1 cellular context compared by ENCODE assay signal in the genomic region with DNA sequence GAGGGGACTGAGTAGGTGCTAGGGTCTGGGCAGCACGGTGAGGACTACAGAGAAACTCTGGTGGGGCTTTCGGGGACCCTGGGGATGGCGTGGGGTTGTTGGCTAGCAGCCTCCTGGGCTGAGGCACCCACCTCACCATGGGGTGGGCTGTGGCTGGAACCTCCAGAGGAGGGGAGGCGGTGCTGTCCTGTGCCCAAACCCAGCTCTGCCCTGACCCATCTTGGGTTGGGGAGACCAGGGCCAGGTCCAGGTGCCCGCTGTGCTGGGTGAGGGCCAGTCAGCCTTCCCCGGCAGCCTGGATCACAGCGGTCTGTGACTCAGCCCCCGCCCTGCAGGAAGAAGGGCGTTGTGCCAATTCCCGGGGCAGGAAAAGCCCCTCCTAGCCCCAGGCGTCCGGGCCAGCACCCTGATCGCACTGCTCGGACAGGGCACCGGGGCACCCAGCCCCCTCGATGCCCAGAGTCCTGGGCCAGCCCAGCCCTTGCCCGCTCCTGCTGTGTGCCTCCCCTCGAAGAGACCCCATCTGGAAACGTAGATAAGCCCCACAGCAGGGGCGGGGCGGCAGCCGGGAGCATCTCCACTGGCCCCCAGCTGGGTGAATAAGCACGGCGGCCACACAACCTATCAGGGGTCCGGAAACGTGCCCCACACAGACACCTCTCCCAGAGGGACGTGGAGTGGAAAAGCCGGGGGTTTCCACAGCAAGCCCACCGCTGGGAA.
A peak's percentile ranks its signal among the peaks of the same experiment; 100 is the strongest.
TF ChIP-seq lines count a peak whose summit lies in the region.

No MANE protein-coding gene starts in this region.

TF ChIP-seq in HepG2, 621 proteins besides CTCF, POLR2A, EP300 and RAD21:
- TF ChIP-seq TAF15 (IDR thresholded peaks at IDR 0.05; ENCODE audit: low read depth, low read length, poor library complexity, severe bottlenecking) (peak; percentile 17), RBFOX2 (IDR thresholded peaks at IDR 0.05; ENCODE audit: low read depth, low read length) (peak; percentile 50), ZKSCAN8 (CRISPR knock-in tag; IDR thresholded peaks at IDR 0.05; ENCODE audit: borderline replicate concordance) (no peak), HNRNPL (IDR thresholded peaks at IDR 0.05; ENCODE audit: low read depth, low read length) (peak; percentile 34), CEBPB (IDR thresholded peaks at IDR 0.05; ENCODE audit: borderline replicate concordance, low read depth, low read length) (no peak), ZNF567 (CRISPR knock-in tag; IDR thresholded peaks at IDR 0.05; ENCODE audit: borderline replicate concordance) (no peak), HOXA3 (CRISPR knock-in tag; IDR thresholded peaks at IDR 0.05) (0 out of 2 replicates have a peak, but pooled peaks have one; percentile 8), AGO2 (optimal IDR thresholded peaks at IDR 0.05; ENCODE audit: low read depth, low read length) (peak; percentile 18)
- TF ChIP-seq, protein P1, sequence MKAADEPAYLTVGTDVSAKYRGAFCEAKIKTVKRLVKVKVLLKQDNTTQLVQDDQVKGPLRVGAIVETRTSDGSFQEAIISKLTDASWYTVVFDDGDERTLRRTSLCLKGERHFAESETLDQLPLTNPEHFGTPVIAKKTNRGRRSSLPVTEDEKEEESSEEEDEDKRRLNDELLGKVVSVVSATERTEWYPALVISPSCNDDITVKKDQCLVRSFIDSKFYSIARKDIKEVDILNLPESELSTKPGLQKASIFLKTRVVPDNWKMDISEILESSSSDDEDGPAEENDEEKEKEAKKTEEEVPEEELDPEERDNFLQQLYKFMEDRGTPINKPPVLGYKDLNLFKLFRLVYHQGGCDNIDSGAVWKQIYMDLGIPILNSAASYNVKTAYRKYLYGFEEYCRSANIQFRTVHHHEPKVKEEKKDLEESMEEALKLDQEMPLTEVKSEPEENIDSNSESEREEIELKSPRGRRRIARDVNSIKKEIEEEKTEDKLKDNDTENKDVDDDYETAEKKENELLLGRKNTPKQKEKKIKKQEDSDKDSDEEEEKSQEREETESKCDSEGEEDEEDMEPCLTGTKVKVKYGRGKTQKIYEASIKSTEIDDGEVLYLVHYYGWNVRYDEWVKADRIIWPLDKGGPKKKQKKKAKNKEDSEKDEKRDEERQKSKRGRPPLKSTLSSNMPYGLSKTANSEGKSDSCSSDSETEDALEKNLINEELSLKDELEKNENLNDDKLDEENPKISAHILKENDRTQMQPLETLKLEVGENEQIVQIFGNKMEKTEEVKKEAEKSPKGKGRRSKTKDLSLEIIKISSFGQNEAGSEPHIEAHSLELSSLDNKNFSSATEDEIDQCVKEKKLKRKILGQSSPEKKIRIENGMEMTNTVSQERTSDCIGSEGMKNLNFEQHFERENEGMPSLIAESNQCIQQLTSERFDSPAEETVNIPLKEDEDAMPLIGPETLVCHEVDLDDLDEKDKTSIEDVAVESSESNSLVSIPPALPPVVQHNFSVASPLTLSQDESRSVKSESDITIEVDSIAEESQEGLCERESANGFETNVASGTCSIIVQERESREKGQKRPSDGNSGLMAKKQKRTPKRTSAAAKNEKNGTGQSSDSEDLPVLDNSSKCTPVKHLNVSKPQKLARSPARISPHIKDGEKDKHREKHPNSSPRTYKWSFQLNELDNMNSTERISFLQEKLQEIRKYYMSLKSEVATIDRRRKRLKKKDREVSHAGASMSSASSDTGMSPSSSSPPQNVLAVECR (CRISPR knock-in tag; IDR thresholded peaks at IDR 0.05; ENCODE audit: borderline replicate concordance), result 0 out of 2 replicates have a peak, but pooled peaks have one; percentile 15
